In genomic region chrX:78105944-78106650, GRCh38 we compare ENCODE assay signal across 9 cellular contexts. TPM values are rescaled to one million over a fixed set of nuclear protein-coding genes. Genes with fewer than 3 reads are reported as not detected.
DNase-seq lines count a peak whose midpoint lies in the region; ATAC-seq, FAIRE-seq and TF ChIP-seq lines count a peak whose summit lies in the region.
"Had no signal": no experiment of that assay in that cellular context is flagged by ENCODE, and none has a peak within 500 bp of the region (broad histone marks: within the 10 kb centered on the region; RNA-seq: fewer than 3 reads in every experiment).

No MANE protein-coding gene starts in this region.

- H3K9me3 Mint-ChIP-seq in activated T-helper 17 cell treated with anti-CD3 and anti-CD28 coated beads, Interleukin-2, amount 50 U/mL, for 72 hours, result no peaks in the 10 kb centered on the region

- H3K9ac ChIP-seq in iPS-20b (ENCODE audit: low read depth, low read length), result peak overlapping the region; percentile 98; the same call in 1 of the 2 replicates

- H3K4me1 ChIP-seq in iPS-20b (ENCODE audit: insufficient read depth, low read length) (peaks cover 9% of the 10 kb centered on the region; the same call in 1 of the 2 replicates), tibial nerve (peaks cover 0 to 49% (median 8%) of the 10 kb centered on the region in 4 donors)

- H3K9me3 ChIP-seq in iPS-20b (ENCODE audit: insufficient read depth, low read depth, low read length), result no peaks in the 10 kb centered on the region
- no peaks in the 10 kb centered on the region for H3K9me3 ChIP-seq in tibial nerve

- H3K4me1 Mint-ChIP-seq in activated T-helper 17 cell treated with anti-CD3 and anti-CD28 coated beads, Interleukin-2, amount 50 U/mL, for 72 hours, result peaks cover 10% of the 10 kb centered on the region

- ATAC-seq in activated T-helper 17 cell treated with anti-CD3 and anti-CD28 coated beads, Interleukin-2, amount 50 U/mL, for 72 hours (replicated peaks), result no peak

- H3K27ac ChIP-seq in iPS-20b (ENCODE audit: low read length), result no peak overlapping the region
- peak overlapping the region in 3 of 4 donors; percentile 18 to 94 (median 92) for H3K27ac ChIP-seq in tibial nerve

- peak overlapping the region; percentile 94 for H3K27ac Mint-ChIP-seq in activated T-helper 17 cell treated with anti-CD3 and anti-CD28 coated beads, Interleukin-2, amount 50 U/mL, for 72 hours

- DNase-seq in activated naive CD4-positive, alpha-beta T cell treated with Interleukin-2 at 50 U/mL for 16 hours, result peak; percentile 23
- no peak for DNase-seq in activated naive CD4-positive, alpha-beta T cell (lab: John Stamatoyannopoulos, UW)
- DNase-seq in tibial nerve (ENCODE audit: low spot score in 2 of 2), result no peak
- no peak for DNase-seq in RCC 7860 (ENCODE audit: low spot score)
- DNase-seq in glomerular visceral epithelial cell (ENCODE audit: extremely low spot score), result no peak
- DNase-seq in activated CD8-positive, alpha-beta memory T cell treated with anti-CD3 and anti-CD28 coated beads, Interleukin-2, amount 50 U/mL, for 48 hours, result no peak
- DNase-seq: NK-92 treated with Interleukin-12 subunit alpha and Interleukin-12 subunit beta, amount 100 ng/mL, for 24 hours had no signal

- TF ChIP-seq EP300 in tibial nerve (IDR thresholded peaks at IDR 0.05), result no peak

- no peaks in the 10 kb centered on the region for H3K27me3 Mint-ChIP-seq in activated T-helper 17 cell treated with anti-CD3 and anti-CD28 coated beads, Interleukin-2, amount 50 U/mL, for 72 hours

- FAIRE-seq in RCC 7860 (lab: Jason Lieb, UNC), result no peak

- H3K36me3 ChIP-seq in iPS-20b (ENCODE audit: insufficient read depth, low read depth, low read length), result peaks cover 31% of the 10 kb centered on the region
- peaks cover 0 to 2% (median 0%) of the 10 kb centered on the region in 3 donors for H3K36me3 ChIP-seq in tibial nerve

- H3K4me3 ChIP-seq in iPS-20b (ENCODE audit: low read length) (peak overlapping the region; percentile 96), tibial nerve (peak overlapping the region in 3 of 4 donors; percentile 1 to 77 (median 5))

- WGBS in tibial nerve, 2 donors, result 55 to 58% methylated on average over 9 to 11 of the region's 11 CpGs

- no peak for TF ChIP-seq POLR2A in tibial nerve (IDR thresholded peaks at IDR 0.05)

- peak overlapping the region; percentile 96 for H3K4me3 Mint-ChIP-seq in activated T-helper 17 cell treated with anti-CD3 and anti-CD28 coated beads, Interleukin-2, amount 50 U/mL, for 72 hours

- no peak for TF ChIP-seq CTCF in tibial nerve (IDR thresholded peaks at IDR 0.05)

- H3K36me3 Mint-ChIP-seq in activated T-helper 17 cell treated with anti-CD3 and anti-CD28 coated beads, Interleukin-2, amount 50 U/mL, for 72 hours (ENCODE audit: low read depth), result peaks cover 77% of the 10 kb centered on the region

- H3K27me3 ChIP-seq in iPS-20b (ENCODE audit: insufficient read depth, low read length), result no peaks in the 10 kb centered on the region
- no peaks in the 10 kb centered on the region for H3K27me3 ChIP-seq in tibial nerve

RNA-seq across cellular contexts. Expression of gene PGK1, which starts 2.0 kb away (rescaled TPM):
- 1,000 to 10,000 TPM; 1,373 to 1,720 TPM for total RNA-seq in activated T-helper 17 cell treated with anti-CD3 and anti-CD28 coated beads, Interleukin-2, amount 50 U/mL, for 72 hours
- total RNA-seq in tibial nerve, result 100 to 1,000 TPM; 103 to 183 (median 152) TPM

RNA-seq across cellular contexts. Expression of gene TAF9B, which starts 33.4 kb away (rescaled TPM):
- 10 to 100 TPM; 13.4 to 20.6 TPM for total RNA-seq in activated T-helper 17 cell treated with anti-CD3 and anti-CD28 coated beads, Interleukin-2, amount 50 U/mL, for 72 hours
- total RNA-seq in tibial nerve, result 10 to 100 TPM; 15.3 to 27.8 (median 19.4) TPM

Comparison
In these comparisons a context has a peak if more than half of its experiments do, and no peak if none do; other contexts are left out.
1. RNA of gene PGK1, which starts 2.0 kb away (total RNA-seq): 1,373 to 1,720 TPM in activated T-helper 17 cell treated with anti-CD3 and anti-CD28 coated beads, Interleukin-2, amount 50 U/mL, for 72 hours; 103 to 183 TPM in tibial nerve; every median in the first group is over 4 times any median in the second.